8 cellular contexts compared by ENCODE assay signal in genomic region chr2:157876066-157876770, GRCh38. TPM values are rescaled to one million over a fixed set of nuclear protein-coding genes. Genes with fewer than 3 reads are reported as not detected.
DNase-seq lines count a peak whose midpoint lies in the region; ATAC-seq and TF ChIP-seq lines count a peak whose summit lies in the region.

Gene ACVR1, minus strand, starts transcription at chr2:157876330. Its CDS starts 76,837 bp downstream, at chr2:157799493.

- H3K27me3 ChIP-seq in BE2C, result no peaks in the 10 kb centered on the region

- peak; percentile 90 for ATAC-seq in HG03457 (IDR thresholded peaks at IDR 0.05; ENCODE audit: unreplicated experiment)

- no peaks in the 10 kb centered on the region for H3K9me3 ChIP-seq in BE2C

- H3K4me3 ChIP-seq in BE2C (ENCODE audit: low read depth, low read length), result peak within 1 kb of the TSS; percentile 64

- H3K36me3 ChIP-seq in BE2C, result no peaks in the 10 kb centered on the region

- H3K4me1 ChIP-seq in BE2C, result no peaks in the 10 kb centered on the region

- DNase-seq in BE2C (peak; percentile 88), GM19240 (ENCODE audit: insufficient read length, low spot score) (peak; percentile 41), NCI-H526 treated with DMSO at 0.1 percent for 48 hours (lab: John Stamatoyannopoulos, UW) (peak; percentile 91), dedifferentiated amniotic fluid mesenchymal stem cell (ENCODE audit: extremely low spot score) (peak; percentile 97), left kidney (ENCODE audit: low read depth, low spot score) (peak; percentile 99)
- peak; percentile 56 to 77 for DNase-seq in activated CD4-positive, alpha-beta T cell treated with anti-CD3 and anti-CD28 coated beads, Interleukin-2, amount 50 U/mL, for 24 hours (ENCODE audit: low read depth in 1 of 2, low spot score in 1 of 2)
- peak; percentile 89 for DNase-seq in stimulated activated CD4-positive, alpha-beta T cell treated with anti-CD3 and anti-CD28 coated beads, Interleukin-1b, Interleukin-23, amount 100 ng/mL, for 48 hours

- TF ChIP-seq CTCF in BE2C (IDR thresholded peaks at IDR 0.05; ENCODE audit: low read depth, low read length), result peak; percentile 13; the same call in 1 of the 2 replicates

RNA-seq across cellular contexts. Expression of gene ACVR1, which starts in this region (rescaled TPM):
- 8.5 TPM for polyA plus RNA-seq in BE2C (2012; ENCODE audit: insufficient read depth, insufficient read length, low read depth)

Comparison
In these comparisons a context has a peak if more than half of its experiments do, and no peak if none do; other contexts are left out.
1. Peak in every context shown above with its lines: DNase-seq, ATAC-seq and H3K4me3 ChIP-seq.
2. DNase-seq: peak in every context shown above with its lines; median percentile 99 in left kidney; 97 in dedifferentiated amniotic fluid mesenchymal stem cell; 91 in NCI-H526 treated with DMSO at 0.1 percent for 48 hours; 89 in stimulated activated CD4-positive, alpha-beta T cell treated with anti-CD3 and anti-CD28 coated beads, Interleukin-1b, Interleukin-23, amount 100 ng/mL, for 48 hours; 88 in BE2C; 66 in activated CD4-positive, alpha-beta T cell treated with anti-CD3 and anti-CD28 coated beads, Interleukin-2, amount 50 U/mL, for 24 hours; 41 in GM19240.